Comparison of ENCODE assay signal across 19 cellular contexts in the genomic region with DNA sequence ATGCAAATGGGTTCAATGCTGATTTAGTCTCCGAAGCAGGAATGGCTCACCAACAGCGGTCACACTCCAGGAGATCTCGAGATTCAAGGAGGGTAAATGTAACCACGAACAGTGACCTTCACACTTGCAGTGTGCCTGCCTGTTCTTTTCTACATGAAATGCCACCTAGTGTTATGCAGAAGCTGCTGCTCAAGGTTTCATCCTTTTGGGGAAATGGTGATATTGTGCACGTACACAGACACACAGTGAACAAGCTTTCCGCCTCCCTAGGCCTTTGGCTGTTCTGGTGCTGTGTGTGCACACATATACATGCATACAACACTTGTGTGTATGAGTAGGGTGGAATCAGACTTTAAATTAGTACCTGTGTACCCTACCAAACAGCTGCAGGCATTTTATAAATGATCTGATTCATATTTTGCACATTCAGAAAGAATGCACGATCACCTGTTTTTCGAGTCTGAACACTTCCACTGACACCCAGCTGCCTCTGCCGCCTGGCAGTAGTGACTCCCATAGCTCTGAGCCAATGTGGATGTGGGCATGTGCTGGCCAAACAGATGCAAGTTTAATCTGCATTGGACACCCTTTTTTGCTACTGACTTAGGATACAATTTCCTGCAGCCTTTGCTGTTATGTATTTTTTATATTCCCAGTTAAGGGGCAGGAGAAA.
DNase-seq lines count a peak whose midpoint lies in the region; ATAC-seq and TF ChIP-seq lines count a peak whose summit lies in the region.
"Had no signal": no experiment of that assay in that cellular context is flagged by ENCODE, and none has a peak within 500 bp of the region (broad histone marks: within the 10 kb centered on the region; RNA-seq: fewer than 3 reads in every experiment).

No MANE protein-coding gene starts in this region.

- H2AFZ ChIP-seq in trophoblast cell (ENCODE audit: insufficient read depth, low read length, poor library complexity), result no peak overlapping the region

- no peak overlapping the region for H2BK5ac ChIP-seq in trophoblast cell (ENCODE audit: low read depth, low read length, poor library complexity)

- H4K91ac ChIP-seq in trophoblast cell (ENCODE audit: low read depth, low read length), result no peak overlapping the region

- no peak overlapping the region for H2BK12ac ChIP-seq in trophoblast cell (ENCODE audit: low read length)

- DNase-seq in ACHN (peak; percentile 51), NAMALWA (ENCODE audit: low spot score) (peak; percentile 20), chondrocyte (ENCODE audit: low spot score) (no peak), trophoblast cell (peak; percentile 81 to 95), NCI-H2171 treated with DMSO at 0.1 percent for 48 hours (lab: John Stamatoyannopoulos, UW) (no peak), LoVo (ENCODE audit: low spot score) (no peak)
- DNase-seq: activated naive CD4-positive, alpha-beta T cell treated with anti-CD3 and anti-CD28 coated beads, Interleukin-2, amount 50 U/mL, for 16 hours; activated T-cell treated with anti-CD3 and anti-CD28 coated beads, Interleukin-2, amount 50 U/mL, for 4 hours; CD8-positive, alpha-beta T cell; colonic mucosa; H7; immature natural killer cell; NCI-H1694; spleen; upper lobe of left lung had no signal

- H3K27ac Mint-ChIP-seq in chondrocyte (ENCODE audit: unreplicated experiment), result no peak overlapping the region
- H3K27ac Mint-ChIP-seq: CD8-positive, alpha-beta T cell; immature natural killer cell had no signal

- no peak for ATAC-seq in GM21447 (IDR thresholded peaks at IDR 0.05; ENCODE audit: unreplicated experiment)
- no peak for ATAC-seq in GM19397 (IDR thresholded peaks at IDR 0.05; ENCODE audit: unreplicated experiment)
- ATAC-seq: activated T-cell treated with anti-CD3 and anti-CD28 coated beads, Interleukin-2, amount 50 U/mL, for 4 hours; CD8-positive, alpha-beta T cell had no signal

- H2BK120ac ChIP-seq in trophoblast cell (ENCODE audit: insufficient read depth, low read length, poor library complexity), result no peak overlapping the region

- no peaks in the 10 kb centered on the region for H3K36me3 Mint-ChIP-seq in chondrocyte (ENCODE audit: low read depth)
- H3K36me3 Mint-ChIP-seq: CD8-positive, alpha-beta T cell; immature natural killer cell had no signal

- no peaks in the 10 kb centered on the region for H3K36me3 ChIP-seq in trophoblast cell (ENCODE audit: control insufficient read depth in 1 of 2, insufficient read depth in 2 of 2, low read length in 2 of 2)
- H3K36me3 ChIP-seq: colonic mucosa, spleen, upper lobe of left lung had no signal

- no peak overlapping the region for H3K4me2 ChIP-seq in trophoblast cell (ENCODE audit: low read length)
- H3K4me2 ChIP-seq: KMS-11 had no signal

- no peak overlapping the region for H4K12ac ChIP-seq in trophoblast cell (ENCODE audit: low read depth, low read length)

- in situ Hi-C loops in ACHN (cut with HindIII; ENCODE audit: low pct_ligation_motif_present, low pct_unique_long_range_greater_than_20kb, low sequenced_read_pairs), result no loop called here

- H3K79me2 ChIP-seq in trophoblast cell (ENCODE audit: control insufficient read depth, insufficient read depth, low read length, poor library complexity), result no peaks in the 10 kb centered on the region

- peak; percentile 13 for TF ChIP-seq CTCF in chondrocyte (IDR thresholded peaks at IDR 0.05)

- no peak overlapping the region for H3K4ac ChIP-seq in trophoblast cell (ENCODE audit: low read depth, low read length)

- H3K9me3 ChIP-seq in trophoblast cell (ENCODE audit: insufficient read depth, low read depth, low read length), result no peaks in the 10 kb centered on the region
- H3K9me3 ChIP-seq: colonic mucosa, spleen, upper lobe of left lung had no signal

- H3K4me1 Mint-ChIP-seq in chondrocyte (ENCODE audit: low read depth), result no peaks in the 10 kb centered on the region
- H3K4me1 Mint-ChIP-seq: immature natural killer cell had no signal

- H3K4me1 ChIP-seq in trophoblast cell (ENCODE audit: control insufficient read depth in 1 of 2, insufficient read depth in 2 of 2, low read length in 2 of 2), result no peaks in the 10 kb centered on the region
- H3K4me1 ChIP-seq: colonic mucosa, spleen, upper lobe of left lung had no signal

- no CpG with 5 or more reads among the region's 9 CpGs for WGBS in trophoblast cell (ENCODE audit: extremely low coverage, insufficient coverage, insufficient read length)

- no peak overlapping the region for H3K27ac ChIP-seq in trophoblast cell (ENCODE audit: low read depth, low read length)
- H3K27ac ChIP-seq: colonic mucosa, KMS-11, spleen, upper lobe of left lung had no signal

- no peak overlapping the region for H2AK5ac ChIP-seq in trophoblast cell (ENCODE audit: low read length)

- no peaks in the 10 kb centered on the region for H3K79me1 ChIP-seq in trophoblast cell (ENCODE audit: low read length)

- H3K18ac ChIP-seq in trophoblast cell (ENCODE audit: low read length), result no peak overlapping the region

- H4K8ac ChIP-seq in trophoblast cell (ENCODE audit: low read depth, low read length), result no peak overlapping the region

- no peaks in the 10 kb centered on the region for H3K27me3 ChIP-seq in trophoblast cell (ENCODE audit: insufficient read depth, low read length)
- H3K27me3 ChIP-seq: colonic mucosa, upper lobe of left lung had no signal

- no peak overlapping the region for H3K23ac ChIP-seq in trophoblast cell (ENCODE audit: low read length)

- no peaks in the 10 kb centered on the region for H3K9me3 Mint-ChIP-seq in chondrocyte (ENCODE audit: low read depth)
- H3K9me3 Mint-ChIP-seq: activated T-cell treated with anti-CD3 and anti-CD28 coated beads, Interleukin-2, amount 50 U/mL, for 4 hours; CD8-positive, alpha-beta T cell; immature natural killer cell had no signal

- H3K27me3 Mint-ChIP-seq in chondrocyte (ENCODE audit: low read depth), result peaks cover 22% of the 10 kb centered on the region

- H3K14ac ChIP-seq in trophoblast cell (ENCODE audit: low read length), result no peak overlapping the region

- no peak overlapping the region for H3K4me3 Mint-ChIP-seq in chondrocyte (ENCODE audit: unreplicated experiment)
- H3K4me3 Mint-ChIP-seq: activated T-cell treated with anti-CD3 and anti-CD28 coated beads, Interleukin-2, amount 50 U/mL, for 4 hours; CD8-positive, alpha-beta T cell; immature natural killer cell had no signal

- H3K4me3 ChIP-seq in trophoblast cell (ENCODE audit: low read depth, low read length), result no peak overlapping the region
- H3K4me3 ChIP-seq: colonic mucosa, lung, spleen, upper lobe of left lung had no signal

- H3K9ac ChIP-seq in trophoblast cell (ENCODE audit: low read length), result no peak overlapping the region
- H3K9ac ChIP-seq: KMS-11 had no signal

Comparison
In these comparisons a context has a peak if more than half of its experiments do, and no peak if none do; other contexts are left out.
1. DNase-seq: peak in ACHN (single experiment), NAMALWA (single experiment) and trophoblast cell (2 of 2); none in chondrocyte (single experiment), NCI-H2171 treated with DMSO at 0.1 percent for 48 hours (single experiment) and LoVo (single experiment).